ENCODE assay signal across 26 cellular contexts in genomic region chr12:113039911-113040425, GRCh38. TPM values are rescaled to one million over a fixed set of nuclear protein-coding genes. Genes with fewer than 3 reads are reported as not detected.
DNase-seq lines count a peak whose midpoint lies in the region; FAIRE-seq and TF ChIP-seq lines count a peak whose summit lies in the region.
"Had no signal": no experiment of that assay in that cellular context is flagged by ENCODE, and none has a peak within 500 bp of the region (broad histone marks: within the 10 kb centered on the region; RNA-seq: fewer than 3 reads in every experiment).

No MANE protein-coding gene starts in this region.

- H3K56ac ChIP-seq in H9 (ENCODE audit: insufficient read length, low read depth, low read length): no peak overlapping the region

- no peak for TF ChIP-seq POLR2A in GM12892 (IDR thresholded peaks at IDR 0.05; ENCODE audit: low read depth, low read length)

- no peak overlapping the region for H3K4ac ChIP-seq in H9 (ENCODE audit: low read depth, low read length)

- DNase-seq in ELR (ENCODE audit: low read depth) (peak; percentile 71), RKO (ENCODE audit: low spot score) (peak; percentile 22), NCI-H82 treated with DMSO at 0.1 percent for 48 hours (lab: John Stamatoyannopoulos, UW; ENCODE audit: unreplicated experiment) (no peak), GM12892 (ENCODE audit: insufficient read length) (no peak), H9 (no peak)
- DNase-seq: activated CD8-positive, alpha-beta memory T cell treated with anti-CD3 and anti-CD28 coated beads for 24 hours; activated effector memory CD4-positive, alpha-beta T cell treated with anti-CD3 and anti-CD28 coated beads, Interleukin-2, amount 50 U/mL, for 16 hours; activated naive CD8-positive, alpha-beta T cell treated with anti-CD3 and anti-CD28 coated beads, Interleukin-2, amount 10 ng/mL, durations not matched to agents 7 days and 5 days; CD4-positive, alpha-beta T cell; NCI-H1105 treated with DMSO at 0.1 percent for 48 hours; NCI-H2029 treated with DMSO at 0.1 percent for 48 hours; NCI-H69; posterior cingulate gyrus; RPMI8226; stimulated activated CD4-positive, alpha-beta T cell treated with anti-CD3 and anti-CD28 coated beads, Interleukin-12 subunit alpha, Interleukin-12 subunit beta, amount 100 ng/mL, for 4 hours; stimulated activated CD4-positive, alpha-beta T cell treated with anti-CD3 and anti-CD28 coated beads, Interleukin-4, amount 100 ng/mL, for 1 hour; T-helper 2 cell had no signal

- H3K9ac ChIP-seq in parathyroid adenoma (no peak overlapping the region), H9 (ENCODE audit: extremely low read depth, insufficient read length, low read length) (no peak overlapping the region)

- H3K36me3 ChIP-seq in parathyroid adenoma (ENCODE audit: control insufficient read depth, insufficient read depth, low read length): no peaks in the 10 kb centered on the region
- H3K36me3 ChIP-seq: heart left ventricle, MG63, right lobe of liver had no signal

- H4K8ac ChIP-seq in H9 (replicated peaks; ENCODE audit: insufficient read length, low read depth, low read length): no peak overlapping the region

- no peak overlapping the region for H4K5ac ChIP-seq in H9 (ENCODE audit: insufficient read length, low read depth, low read length)

- H2BK12ac ChIP-seq in H9 (ENCODE audit: insufficient read length, low read depth, low read length): no peak overlapping the region

- no peaks in the 10 kb centered on the region for H3K36me3 Mint-ChIP-seq in dendritic cell treated with granulocyte-macrophage colony-stimulating factor and Interleukin-4, amounts not matched to agents 40 ng/mL and 50 ng/mL, for 4 days (ENCODE audit: low read depth)
- no peaks in the 10 kb centered on the region for H3K36me3 Mint-ChIP-seq in H9 (ENCODE audit: insufficient read depth in 1 of 3, low read depth in 3 of 3)
- H3K36me3 Mint-ChIP-seq: activated naive CD8-positive, alpha-beta T cell treated with anti-CD3 and anti-CD28 coated beads, Interleukin-2, amount 10 ng/mL, durations not matched to agents 7 days and 5 days; type B pancreatic cell had no signal

- H3K27ac ChIP-seq in parathyroid adenoma: peak overlapping the region; percentile 90
- no peak overlapping the region for H3K27ac ChIP-seq in H9 (ENCODE audit: insufficient read length, low read depth, low read length)
- H3K27ac ChIP-seq: right lobe of liver, SK-N-MC had no signal

- no peak overlapping the region for H4K91ac ChIP-seq in H9 (ENCODE audit: insufficient read length, low read depth, low read length)

- no peak overlapping the region for H3K4me3 ChIP-seq in parathyroid adenoma (ENCODE audit: low read depth, low read length)
- H3K4me3 ChIP-seq: heart left ventricle, MG63, right lobe of liver, SK-N-MC had no signal

- H3K4me1 ChIP-seq in parathyroid adenoma (peaks cover 35% of the 10 kb centered on the region), H9 (ENCODE audit: insufficient read depth, low read length) (no peaks in the 10 kb centered on the region)

- H2AK5ac ChIP-seq in H9 (ENCODE audit: insufficient read length, low read length): no peak overlapping the region

- H3K9me3 Mint-ChIP-seq in dendritic cell treated with granulocyte-macrophage colony-stimulating factor and Interleukin-4, amounts not matched to agents 40 ng/mL and 50 ng/mL, for 4 days: no peaks in the 10 kb centered on the region
- H3K9me3 Mint-ChIP-seq in H9: no peaks in the 10 kb centered on the region
- H3K9me3 Mint-ChIP-seq: activated naive CD8-positive, alpha-beta T cell treated with anti-CD3 and anti-CD28 coated beads, Interleukin-2, amount 10 ng/mL, durations not matched to agents 7 days and 5 days; CD4-positive, alpha-beta T cell; neural crest cell; type B pancreatic cell had no signal

- H2BK5ac ChIP-seq in H9 (ENCODE audit: insufficient read length, low read length): no peak overlapping the region

- no peak overlapping the region for H2BK120ac ChIP-seq in H9 (ENCODE audit: low read depth, low read length, poor library complexity, severe bottlenecking)

- no peaks in the 10 kb centered on the region for H3K23me2 ChIP-seq in H9 (ENCODE audit: insufficient read length, low read depth, low read length, poor library complexity, severe bottlenecking)

- no peak overlapping the region for H3K14ac ChIP-seq in H9 (ENCODE audit: insufficient read depth, low read length)

- no peaks in the 10 kb centered on the region for H3K27me3 ChIP-seq in parathyroid adenoma (ENCODE audit: control insufficient read depth, insufficient read depth, low read length)
- no peaks in the 10 kb centered on the region for H3K27me3 ChIP-seq in H9 (ENCODE audit: insufficient read depth, low read length)
- H3K27me3 ChIP-seq: MG63, right lobe of liver had no signal

- no peak overlapping the region for H3K18ac ChIP-seq in H9 (ENCODE audit: insufficient read length, low read depth, low read length)

- no peaks in the 10 kb centered on the region for H3K79me1 ChIP-seq in H9 (ENCODE audit: insufficient read depth, low read depth, low read length, poor library complexity, severe bottlenecking)

- TF ChIP-seq CTCF in parathyroid adenoma (IDR thresholded peaks at IDR 0.05) (no peak), H9 (conservative IDR thresholded peaks at IDR 0.05) (no peak)

- H3K9me3 ChIP-seq in parathyroid adenoma (ENCODE audit: control insufficient read depth, low read length) (no peaks in the 10 kb centered on the region), H9 (ENCODE audit: control insufficient read depth, low read depth, low read length) (no peaks in the 10 kb centered on the region)
- H3K9me3 ChIP-seq: heart left ventricle, right lobe of liver had no signal

- peak overlapping the region; percentile 83 for H3K27ac Mint-ChIP-seq in dendritic cell treated with granulocyte-macrophage colony-stimulating factor and Interleukin-4, amounts not matched to agents 40 ng/mL and 50 ng/mL, for 4 days
- no peak overlapping the region for H3K27ac Mint-ChIP-seq in H9
- H3K27ac Mint-ChIP-seq: activated naive CD8-positive, alpha-beta T cell treated with anti-CD3 and anti-CD28 coated beads, Interleukin-2, amount 10 ng/mL, durations not matched to agents 7 days and 5 days; CD4-positive, alpha-beta T cell; type B pancreatic cell had no signal

- intact Hi-C loops in dendritic cell treated with granulocyte-macrophage colony-stimulating factor and Interleukin-4, amounts not matched to agents 40 ng/mL and 50 ng/mL, for 4 days (cut with micrococcal nuclease): no loop called here

- H3K4me1 Mint-ChIP-seq in dendritic cell treated with granulocyte-macrophage colony-stimulating factor and Interleukin-4, amounts not matched to agents 40 ng/mL and 50 ng/mL, for 4 days (ENCODE audit: low read depth): peaks cover 36% of the 10 kb centered on the region
- H3K4me1 Mint-ChIP-seq in H9: peaks cover 6% of the 10 kb centered on the region in 2 experiments
- H3K4me1 Mint-ChIP-seq: activated naive CD8-positive, alpha-beta T cell treated with anti-CD3 and anti-CD28 coated beads, Interleukin-2, amount 10 ng/mL, durations not matched to agents 7 days and 5 days; neural crest cell had no signal

- H4K20me1 ChIP-seq in H9 (ENCODE audit: control insufficient read depth, insufficient read depth, insufficient read length): no peaks in the 10 kb centered on the region

- H2AFZ ChIP-seq in parathyroid adenoma: peak overlapping the region; percentile 65
- no peak overlapping the region for H2AFZ ChIP-seq in H9 (ENCODE audit: low read length)

- H3K4me2 ChIP-seq in parathyroid adenoma (ENCODE audit: low read length) (no peak overlapping the region), H9 (ENCODE audit: insufficient read depth, insufficient read length, low read length) (no peak overlapping the region)

- no peak overlapping the region for H3K4me3 Mint-ChIP-seq in dendritic cell treated with granulocyte-macrophage colony-stimulating factor and Interleukin-4, amounts not matched to agents 40 ng/mL and 50 ng/mL, for 4 days
- no peak overlapping the region for H3K4me3 Mint-ChIP-seq in H9
- H3K4me3 Mint-ChIP-seq: activated naive CD8-positive, alpha-beta T cell treated with anti-CD3 and anti-CD28 coated beads, Interleukin-2, amount 10 ng/mL, durations not matched to agents 7 days and 5 days; CD4-positive, alpha-beta T cell; neural crest cell; type B pancreatic cell had no signal

- no peak overlapping the region for H2BK15ac ChIP-seq in H9 (ENCODE audit: low read depth, low read length)

- H3K23ac ChIP-seq in H9 (ENCODE audit: insufficient read length, low read depth, low read length): no peak overlapping the region

- no peak overlapping the region for H3T11ph ChIP-seq in H9 (ENCODE audit: low read length)

- FAIRE-seq in GM12892 (lab: Jason Lieb, UNC): no peak

- peaks cover 2% of the 10 kb centered on the region for H3K27me3 Mint-ChIP-seq in dendritic cell treated with granulocyte-macrophage colony-stimulating factor and Interleukin-4, amounts not matched to agents 40 ng/mL and 50 ng/mL, for 4 days
- H3K27me3 Mint-ChIP-seq in H9 (ENCODE audit: low read depth): peaks cover 18% of the 10 kb centered on the region
- H3K27me3 Mint-ChIP-seq: CD4-positive, alpha-beta T cell had no signal

- no CpG with 5 or more reads among the region's 4 CpGs for WGBS in H9 (ENCODE audit: extremely low coverage, insufficient read length, low lambda C conversion rate)

- no peak overlapping the region for H2BK20ac ChIP-seq in H9 (ENCODE audit: low read depth, low read length, poor library complexity, severe bottlenecking)

- H3K79me2 ChIP-seq in parathyroid adenoma: no peaks in the 10 kb centered on the region
- no peaks in the 10 kb centered on the region for H3K79me2 ChIP-seq in H9 (ENCODE audit: insufficient read depth, low read length)

RNA-seq across cellular contexts. Expression of gene DTX1, which starts 16.6 kb away (rescaled TPM):
- polyA plus RNA-seq in GM12892 (2012; ENCODE audit: missing spikeins): 10.9 TPM
- 3.0 and 3.5 TPM in 2 replicates for total RNA-seq in H9 (2021)
- total RNA-seq: fibroblast of villous mesenchyme had no signal

Comparison
In these comparisons a context has a peak if more than half of its experiments do, and no peak if none do; other contexts are left out.
1. DNase-seq: peak in ELR (single experiment) and RKO (single experiment); none in NCI-H82 treated with DMSO at 0.1 percent for 48 hours (single experiment), GM12892 (single experiment) and H9 (single experiment).